Comparison of ENCODE assay signal across 9 cellular contexts in genomic region chr1:201149400-201149799, GRCh38. TPM values are rescaled to one million over a fixed set of nuclear protein-coding genes. Genes with fewer than 3 reads are reported as not detected.
DNase-seq lines count a peak whose midpoint lies in the region; ATAC-seq and TF ChIP-seq lines count a peak whose summit lies in the region.
"Had no signal": no experiment of that assay in that cellular context is flagged by ENCODE, and none has a peak within 500 bp of the region (broad histone marks: within the 10 kb centered on the region; RNA-seq: fewer than 3 reads in every experiment).

No MANE protein-coding gene starts in this region.

- H3K36me3 Mint-ChIP-seq in chondrocyte (ENCODE audit: low read depth) = peaks cover 30% of the 10 kb centered on the region
- H3K36me3 Mint-ChIP-seq in progenitor cell of endocrine pancreas (ENCODE audit: insufficient read depth) = peaks cover 31% of the 10 kb centered on the region
- H3K36me3 Mint-ChIP-seq in activated naive CD4-positive, alpha-beta T cell treated with anti-CD3 and anti-CD28 coated beads, Interleukin-2, amount 10 ng/mL, durations not matched to agents 7 days and 5 days = peaks cover 17% of the 10 kb centered on the region

- H3K9me3 Mint-ChIP-seq in chondrocyte (ENCODE audit: low read depth) (no peaks in the 10 kb centered on the region), progenitor cell of endocrine pancreas (ENCODE audit: low read depth) (no peaks in the 10 kb centered on the region)
- no peaks in the 10 kb centered on the region for H3K9me3 Mint-ChIP-seq in activated naive CD4-positive, alpha-beta T cell treated with anti-CD3 and anti-CD28 coated beads, Interleukin-2, amount 10 ng/mL, durations not matched to agents 7 days and 5 days
- H3K9me3 Mint-ChIP-seq: activated naive CD8-positive, alpha-beta T cell treated with anti-CD3 and anti-CD28 coated beads, Interleukin-2, amount 10 ng/mL, durations not matched to agents 7 days and 5 days had no signal

- H3K27me3 Mint-ChIP-seq in chondrocyte (ENCODE audit: low read depth) (no peaks in the 10 kb centered on the region), progenitor cell of endocrine pancreas (no peaks in the 10 kb centered on the region)
- no peaks in the 10 kb centered on the region for H3K27me3 Mint-ChIP-seq in activated naive CD4-positive, alpha-beta T cell treated with anti-CD3 and anti-CD28 coated beads, Interleukin-2, amount 10 ng/mL, durations not matched to agents 7 days and 5 days
- H3K27me3 Mint-ChIP-seq: activated naive CD8-positive, alpha-beta T cell treated with anti-CD3 and anti-CD28 coated beads, Interleukin-2, amount 10 ng/mL, durations not matched to agents 7 days and 5 days had no signal

- H3K4me3 Mint-ChIP-seq in chondrocyte (ENCODE audit: unreplicated experiment) = no peak overlapping the region
- no peak overlapping the region for H3K4me3 Mint-ChIP-seq in progenitor cell of endocrine pancreas (ENCODE audit: low read depth)
- no peak overlapping the region for H3K4me3 Mint-ChIP-seq in activated naive CD4-positive, alpha-beta T cell treated with anti-CD3 and anti-CD28 coated beads, Interleukin-2, amount 10 ng/mL, durations not matched to agents 7 days and 5 days
- H3K4me3 Mint-ChIP-seq: activated naive CD8-positive, alpha-beta T cell treated with anti-CD3 and anti-CD28 coated beads, Interleukin-2, amount 10 ng/mL, durations not matched to agents 7 days and 5 days had no signal

- H3K4me3 ChIP-seq in GM06990 (replicated peaks; ENCODE audit: low read depth, low read length) = no peak overlapping the region

- TF ChIP-seq CTCF in 22Rv1 (IDR thresholded peaks at IDR 0.05) (peak; percentile 76), GM06990 (IDR thresholded peaks at IDR 0.05; ENCODE audit: insufficient read depth, low read length, poor library complexity, severe bottlenecking) (peak; percentile 58), chondrocyte (IDR thresholded peaks at IDR 0.05) (peak; percentile 74), progenitor cell of endocrine pancreas (IDR thresholded peaks at IDR 0.05; ENCODE audit: unreplicated experiment) (peak; percentile 62)

- H3K4me1 Mint-ChIP-seq in chondrocyte (ENCODE audit: low read depth) (peaks cover 14% of the 10 kb centered on the region), progenitor cell of endocrine pancreas (ENCODE audit: low read depth) (peaks cover 15% of the 10 kb centered on the region)
- peaks cover 10% of the 10 kb centered on the region for H3K4me1 Mint-ChIP-seq in activated naive CD4-positive, alpha-beta T cell treated with anti-CD3 and anti-CD28 coated beads, Interleukin-2, amount 10 ng/mL, durations not matched to agents 7 days and 5 days

- CTCF ChIA-PET in activated naive CD4-positive, alpha-beta T cell treated with anti-CD3 and anti-CD28 coated beads, Interleukin-2, amount 10 ng/mL, durations not matched to agents 7 days and 5 days (lab: Charles Lee) = interaction anchor here (0.7 to 2.7 kb wide), 11 partner anchors 8 to 108 kb away, joined by 3 to 11 read pairs (median 5); no protein-coding TSS in a partner anchor

- no peak for ATAC-seq in GM21576 (IDR thresholded peaks at IDR 0.05; ENCODE audit: unreplicated experiment)

- H3K27ac Mint-ChIP-seq in chondrocyte (ENCODE audit: unreplicated experiment) (no peak overlapping the region), progenitor cell of endocrine pancreas (no peak overlapping the region)
- no peak overlapping the region for H3K27ac Mint-ChIP-seq in activated naive CD4-positive, alpha-beta T cell treated with anti-CD3 and anti-CD28 coated beads, Interleukin-2, amount 10 ng/mL, durations not matched to agents 7 days and 5 days
- H3K27ac Mint-ChIP-seq: activated naive CD8-positive, alpha-beta T cell treated with anti-CD3 and anti-CD28 coated beads, Interleukin-2, amount 10 ng/mL, durations not matched to agents 7 days and 5 days had no signal

- no peaks in the 10 kb centered on the region for H3K27me3 ChIP-seq in GM06990 (replicated peaks; ENCODE audit: control insufficient read depth, insufficient read depth, low read length)

- H3K27ac ChIP-seq in 22Rv1 = no peak overlapping the region

- H3K36me3 ChIP-seq in GM06990 (ENCODE audit: control insufficient read depth, insufficient read depth, low read length) = peaks cover 6% of the 10 kb centered on the region

- DNase-seq in GM06990 (ENCODE audit: extremely low read depth, insufficient read length) (no peak), NCI-H2227 treated with DMSO at 0.1 percent for 48 hours (lab: John Stamatoyannopoulos, UW) (peak; percentile 42), chondrocyte (ENCODE audit: low spot score) (no peak), progenitor cell of endocrine pancreas (ENCODE audit: low spot score, unreplicated experiment) (no peak), NCI-H446 (lab: John Stamatoyannopoulos, UW) (no peak)
- no peak for DNase-seq in activated naive CD4-positive, alpha-beta T cell treated with anti-CD3 and anti-CD28 coated beads, Interleukin-2, amount 10 ng/mL, durations not matched to agents 7 days and 5 days
- DNase-seq: activated naive CD8-positive, alpha-beta T cell treated with anti-CD3 and anti-CD28 coated beads, Interleukin-2, amount 10 ng/mL, durations not matched to agents 7 days and 5 days had no signal

RNA-seq across cellular contexts. Expression of gene TMEM9, which starts 4.9 kb away (rescaled TPM):
- 56.9 to 57.3 TPM (median 57.2 TPM) in 3 replicates for total RNA-seq in chondrocyte
- 146 TPM in 2 replicates for total RNA-seq in progenitor cell of endocrine pancreas

RNA-seq across cellular contexts. Expression of gene ASCL5, which starts 22.4 kb away (rescaled TPM):
- total RNA-seq in chondrocyte = 0.19 TPM in 1 of 3 replicates, not detected in the others
- 0.26 and 0.36 TPM in 2 replicates for total RNA-seq in progenitor cell of endocrine pancreas
- total RNA-seq: activated naive CD8-positive, alpha-beta T cell treated with anti-CD3 and anti-CD28 coated beads, Interleukin-2, amount 10 ng/mL, durations not matched to agents 7 days and 5 days had no signal

RNA-seq across cellular contexts. Expression of gene CACNA1S, which starts 37.2 kb away (rescaled TPM):
- total RNA-seq in chondrocyte = 0.07 to 0.46 TPM (median 0.40 TPM) in 3 replicates
- 0.05 TPM in 1 of 2 replicates, not detected in the other for total RNA-seq in progenitor cell of endocrine pancreas
- total RNA-seq: activated naive CD8-positive, alpha-beta T cell treated with anti-CD3 and anti-CD28 coated beads, Interleukin-2, amount 10 ng/mL, durations not matched to agents 7 days and 5 days had no signal

RNA-seq across cellular contexts. Expression of gene IGFN1, which starts 41.2 kb away (rescaled TPM):
- total RNA-seq in chondrocyte (0.24 to 1.9 TPM (median 1.6 TPM) in 3 replicates), progenitor cell of endocrine pancreas (0.38 and 0.44 TPM in 2 replicates)
- total RNA-seq: activated naive CD8-positive, alpha-beta T cell treated with anti-CD3 and anti-CD28 coated beads, Interleukin-2, amount 10 ng/mL, durations not matched to agents 7 days and 5 days had no signal
